Comparison of ENCODE assay signal across 8 cellular contexts in the genomic region with DNA sequence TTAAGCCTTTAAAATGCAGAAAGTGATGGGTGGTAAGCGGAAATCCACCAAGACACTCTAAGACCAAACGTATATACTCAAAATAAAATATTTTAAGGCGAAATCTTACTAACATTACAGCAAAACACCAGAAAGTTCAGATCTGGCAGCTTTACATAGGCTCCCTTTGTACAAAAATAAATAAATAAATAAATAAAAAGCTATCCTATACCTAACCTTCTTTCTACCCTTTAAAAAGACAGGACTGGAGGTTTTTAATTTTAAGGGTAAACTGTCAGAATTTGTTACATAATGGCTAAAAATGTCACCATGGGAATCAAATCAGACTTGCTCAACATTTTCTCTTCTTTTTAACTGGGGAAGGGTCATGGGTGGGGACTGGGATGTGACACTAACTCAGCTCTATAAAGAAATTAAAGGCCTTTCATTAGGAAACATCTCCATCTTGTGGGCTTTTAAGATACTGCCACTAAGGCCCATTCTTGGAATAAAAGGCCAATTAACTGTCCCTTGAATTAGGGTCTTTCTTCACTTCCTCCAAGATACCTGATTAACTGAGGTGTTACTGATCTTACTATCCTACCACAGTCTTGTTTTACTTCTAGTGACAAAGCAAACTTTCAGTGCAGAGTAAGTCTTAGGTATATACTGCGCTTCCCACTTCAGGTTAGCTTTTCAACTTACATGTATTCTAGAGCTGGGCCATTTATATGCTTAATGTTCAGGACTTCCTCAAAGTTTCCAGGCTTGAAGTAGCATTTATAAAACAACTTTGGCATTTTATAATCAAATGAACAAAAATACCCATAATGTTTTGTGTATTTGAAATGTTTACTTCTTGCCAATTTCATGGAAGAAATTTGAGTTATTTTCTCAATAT. TPM values are rescaled to one million over a fixed set of nuclear protein-coding genes. Genes with fewer than 3 reads are reported as not detected.
DNase-seq lines count a peak whose midpoint lies in the region; ATAC-seq, FAIRE-seq and TF ChIP-seq lines count a peak whose summit lies in the region.

No MANE protein-coding gene starts in this region.

- H3K27ac ChIP-seq in OCI-LY1 (ENCODE audit: low read depth, low read length, poor library complexity, severe bottlenecking) (no peak overlapping the region), lung (ENCODE audit: low read depth in 1 of 2, low read length in 1 of 2) (no peak overlapping the region)

- H3K4me2 ChIP-seq in OCI-LY1 (ENCODE audit: low read length), result no peak overlapping the region

- no peak overlapping the region for H2AFZ ChIP-seq in OCI-LY1 (ENCODE audit: low read length)

- peaks cover 79% of the 10 kb centered on the region for H3K79me2 ChIP-seq in OCI-LY1 (ENCODE audit: insufficient read depth, low read length)

- DNase-seq in GM10248 (ENCODE audit: extremely low spot score) (no peak), cerebellum (ENCODE audit: low spot score) (peak; percentile 26), lung (ENCODE audit: low spot score) (no peak), islet precursor cell (no peak), posterior vena cava (ENCODE audit: low spot score) (no peak)

- H3F3A ChIP-seq in OCI-LY1 (ENCODE audit: insufficient read depth, low read length), result peaks cover 8% of the 10 kb centered on the region; the same call in 1 of the 2 replicates

- ATAC-seq in lung (ENCODE audit: insufficient read depth, low FRiP score) (no peak), GM21423 (IDR thresholded peaks at IDR 0.05; ENCODE audit: unreplicated experiment) (no peak)

- peaks cover 27% of the 10 kb centered on the region for H4K20me1 ChIP-seq in OCI-LY1 (ENCODE audit: insufficient read depth, low read length)

- CTCF ChIA-PET in GM10248 (lab: Yijun Ruan, JAX), result interaction anchor here (1.0 to 2.7 kb wide), 9 partner anchors 9 to 68 kb away, joined by 3 to 14 read pairs (median 4); no protein-coding TSS in a partner anchor

- H3K9me2 ChIP-seq in OCI-LY1 (ENCODE audit: low read depth, low read length), result no peaks in the 10 kb centered on the region

- WGBS in lung, 2 donors, result 89 to 90% methylated on average over 4 of the region's 4 CpGs

- peaks cover 90% of the 10 kb centered on the region for H3K36me3 ChIP-seq in OCI-LY1 (ENCODE audit: insufficient read depth, low read length)
- peaks cover 6 to 17% of the 10 kb centered on the region in 2 donors for H3K36me3 ChIP-seq in lung (ENCODE audit: control insufficient read depth in 2 of 2, insufficient read depth in 2 of 2, low read length in 2 of 2)

- POLR2A ChIA-PET in GM10248 (lab: Yijun Ruan, JAX), result interaction anchor here (0.9 kb wide), 1 partner anchor 67 kb away, joined by 3 read pairs; no protein-coding TSS in a partner anchor

- no peaks in the 10 kb centered on the region for H3K9me3 ChIP-seq in OCI-LY1 (ENCODE audit: low read length)
- no peaks in the 10 kb centered on the region for H3K9me3 ChIP-seq in lung (ENCODE audit: control insufficient read depth in 2 of 2, insufficient read depth in 1 of 2, low read length in 1 of 2)

- intact Hi-C loops in posterior vena cava (cut with DNase I), result no loop called here

- no peak overlapping the region for H3K9ac ChIP-seq in OCI-LY1 (ENCODE audit: low read length)

- H3K4me1 ChIP-seq in OCI-LY1 (ENCODE audit: insufficient read depth, low read length, severe bottlenecking), result peaks cover 45% of the 10 kb centered on the region
- H3K4me1 ChIP-seq in lung (ENCODE audit: control insufficient read depth in 2 of 2, insufficient read depth in 2 of 2, low read length in 2 of 2), result peaks cover 8 to 13% of the 10 kb centered on the region in 2 donors

- TF ChIP-seq CTCF in GM10248 (IDR thresholded peaks at IDR 0.05; ENCODE audit: control extremely low read depth, extremely low read depth, low read depth, missing control alignments) (peak; percentile 58), OCI-LY1 (IDR thresholded peaks at IDR 0.05; ENCODE audit: low read length) (peak; percentile 65), lung (IDR thresholded peaks at IDR 0.05; ENCODE audit: control extremely low read depth, extremely low read depth) (peak; percentile 50)

- H3K27me3 ChIP-seq in OCI-LY1 (ENCODE audit: insufficient read depth, low read length), result no peaks in the 10 kb centered on the region
- H3K27me3 ChIP-seq in lung (ENCODE audit: control insufficient read depth, insufficient read depth), result no peaks in the 10 kb centered on the region

- H3K4me3 ChIP-seq in OCI-LY1 (ENCODE audit: low read depth, low read length, poor library complexity, severe bottlenecking) (no peak overlapping the region), lung (no peak overlapping the region)

- FAIRE-seq in A204.1 (lab: Jason Lieb, UNC), result peak; percentile 72

RNA-seq across cellular contexts. Expression of gene HNRNPD, which starts 13.3 kb away (rescaled TPM):
- total RNA-seq in cerebellum, result 90.0 TPM
- 100 to 1,000 TPM; 118 to 181 TPM for total RNA-seq in lung
- polyA plus RNA-seq in lung, result 100 to 1,000 TPM; 134 to 152 TPM
- total RNA-seq in posterior vena cava, result 100 to 1,000 TPM in 1 of 2 donors, 10 to 100 TPM in 1; 97.1 to 111 TPM
